Comparison of ENCODE assay signal across 8 cellular contexts in genomic region chr7:93016085-93016471, GRCh38.
DNase-seq lines count a peak whose midpoint lies in the region; ATAC-seq lines count a peak whose summit lies in the region.

No MANE protein-coding gene starts in this region.

- POLR2A ChIA-PET in T-cell (lab: Charles Lee), result interaction anchor here in 1 of 2 donors (0.6 kb wide), 1 partner anchor 1167 kb away, joined by 3 read pairs; no protein-coding TSS in a partner anchor

- peak in 3 of 4 experiments; percentile 34 to 77 (median 38) for ATAC-seq in T-cell (replicated peaks in 1 of 4)
- peak; percentile 39 to 49 for ATAC-seq in stimulated activated naive B cell treated with anti-CD40 and anti-IgM and Interleukin-4, amounts not matched to agents 10 μg/mL and 1 μg/mL and 100 μg/mL, for 72 hours (replicated peaks)

- DNase-seq in activated naive CD8-positive, alpha-beta T cell treated with anti-CD3 and anti-CD28 coated beads for 36 hours, result no peak
- DNase-seq in T-cell (peak in 2 of 34 experiments; percentile 6 to 7), iris pigment epithelial cell (ENCODE audit: low read depth) (peak; percentile 39), T1000 (lab: John Stamatoyannopoulos, UW) (no peak), amniotic stem cell (lab: John Stamatoyannopoulos, UW) (no peak), G401 (ENCODE audit: low spot score) (no peak)
- no peak for DNase-seq in stimulated activated naive B cell treated with anti-CD40 and anti-IgM and Interleukin-4, amounts not matched to agents 10 μg/mL and 1 μg/mL and 100 μg/mL, for 72 hours

- H3K4me1 Mint-ChIP-seq in activated naive CD8-positive, alpha-beta T cell (ENCODE audit: low read depth), result peaks cover 14% of the 10 kb centered on the region
- peaks cover 13% of the 10 kb centered on the region for H3K4me1 Mint-ChIP-seq in activated naive CD8-positive, alpha-beta T cell treated with anti-CD3 and anti-CD28 coated beads for 36 hours
- H3K4me1 Mint-ChIP-seq in T-cell, result peaks cover 7 to 17% (median 16%) of the 10 kb centered on the region in 3 donors
- H3K4me1 Mint-ChIP-seq in stimulated activated naive B cell treated with anti-CD40 and anti-IgM and Interleukin-4, amounts not matched to agents 10 μg/mL and 1 μg/mL and 100 μg/mL, for 72 hours, result peaks cover 5 to 14% of the 10 kb centered on the region in 2 donors

- H3K27ac Mint-ChIP-seq in activated naive CD8-positive, alpha-beta T cell, result peak overlapping the region; percentile 17
- no peak overlapping the region for H3K27ac Mint-ChIP-seq in activated naive CD8-positive, alpha-beta T cell treated with anti-CD3 and anti-CD28 coated beads for 36 hours
- peak overlapping the region; percentile 29 to 63 for H3K27ac Mint-ChIP-seq in T-cell
- H3K27ac Mint-ChIP-seq in stimulated activated naive B cell treated with anti-CD40 and anti-IgM and Interleukin-4, amounts not matched to agents 10 μg/mL and 1 μg/mL and 100 μg/mL, for 72 hours, result peak overlapping the region; percentile 59

- in situ Hi-C loops in G401 (cut with HindIII; ENCODE audit: low sequenced_read_pairs), result no loop called here

- no peaks in the 10 kb centered on the region for H3K9me3 Mint-ChIP-seq in activated naive CD8-positive, alpha-beta T cell (ENCODE audit: low read depth)
- H3K9me3 Mint-ChIP-seq in activated naive CD8-positive, alpha-beta T cell treated with anti-CD3 and anti-CD28 coated beads for 36 hours, result no peaks in the 10 kb centered on the region
- H3K9me3 Mint-ChIP-seq in T-cell, result no peaks in the 10 kb centered on the region
- no peaks in the 10 kb centered on the region for H3K9me3 Mint-ChIP-seq in stimulated activated naive B cell treated with anti-CD40 and anti-IgM and Interleukin-4, amounts not matched to agents 10 μg/mL and 1 μg/mL and 100 μg/mL, for 72 hours

- H3K4me3 Mint-ChIP-seq in activated naive CD8-positive, alpha-beta T cell, result no peak overlapping the region
- H3K4me3 Mint-ChIP-seq in activated naive CD8-positive, alpha-beta T cell treated with anti-CD3 and anti-CD28 coated beads for 36 hours, result no peak overlapping the region
- no peak overlapping the region for H3K4me3 Mint-ChIP-seq in T-cell
- no peak overlapping the region for H3K4me3 Mint-ChIP-seq in stimulated activated naive B cell treated with anti-CD40 and anti-IgM and Interleukin-4, amounts not matched to agents 10 μg/mL and 1 μg/mL and 100 μg/mL, for 72 hours

- CTCF ChIA-PET in T-cell (lab: Charles Lee), result no interaction called here

- H3K27me3 Mint-ChIP-seq in activated naive CD8-positive, alpha-beta T cell, result peaks cover 1% of the 10 kb centered on the region
- H3K27me3 Mint-ChIP-seq in activated naive CD8-positive, alpha-beta T cell treated with anti-CD3 and anti-CD28 coated beads for 36 hours, result no peaks in the 10 kb centered on the region
- H3K27me3 Mint-ChIP-seq in T-cell, result peaks cover 0 to 3% of the 10 kb centered on the region in 2 donors
- H3K27me3 Mint-ChIP-seq in stimulated activated naive B cell treated with anti-CD40 and anti-IgM and Interleukin-4, amounts not matched to agents 10 μg/mL and 1 μg/mL and 100 μg/mL, for 72 hours, result no peaks in the 10 kb centered on the region

- H3K36me3 Mint-ChIP-seq in activated naive CD8-positive, alpha-beta T cell, result no peaks in the 10 kb centered on the region
- no peaks in the 10 kb centered on the region for H3K36me3 Mint-ChIP-seq in activated naive CD8-positive, alpha-beta T cell treated with anti-CD3 and anti-CD28 coated beads for 36 hours
- H3K36me3 Mint-ChIP-seq in T-cell, result no peaks in the 10 kb centered on the region
- no peaks in the 10 kb centered on the region for H3K36me3 Mint-ChIP-seq in stimulated activated naive B cell treated with anti-CD40 and anti-IgM and Interleukin-4, amounts not matched to agents 10 μg/mL and 1 μg/mL and 100 μg/mL, for 72 hours
